Comparison of ENCODE assay signal across 15 cellular contexts in genomic region chr2:64124571-64124970, GRCh38.
"Had no signal": no experiment of that assay in that cellular context is flagged by ENCODE, and none has a peak within 500 bp of the region (broad histone marks: within the 10 kb centered on the region; RNA-seq: fewer than 3 reads in every experiment).

No MANE protein-coding gene starts in this region.

- ATAC-seq: activated T-cell treated with anti-CD3 and anti-CD28 coated beads, Interleukin-2, amount 50 U/mL, for 4 hours; gastroesophageal sphincter; naive thymus-derived CD4-positive, alpha-beta T cell had no signal

- H3K4me3 Mint-ChIP-seq: activated naive CD8-positive, alpha-beta T cell treated with anti-CD3 and anti-CD28 coated beads, Interleukin-2, amount 10 ng/mL, durations not matched to agents 7 days and 5 days; activated T-cell treated with anti-CD3 and anti-CD28 coated beads, Interleukin-2, amount 50 U/mL, for 4 hours; dendritic cell treated with granulocyte-macrophage colony-stimulating factor and Interleukin-4, amounts not matched to agents 40 ng/mL and 50 ng/mL, for 4 days had no signal

- H3K4me3 ChIP-seq: gastroesophageal sphincter, lung, sigmoid colon had no signal

- H3K27ac Mint-ChIP-seq: activated naive CD8-positive, alpha-beta T cell treated with anti-CD3 and anti-CD28 coated beads, Interleukin-2, amount 10 ng/mL, durations not matched to agents 7 days and 5 days; dendritic cell treated with granulocyte-macrophage colony-stimulating factor and Interleukin-4, amounts not matched to agents 40 ng/mL and 50 ng/mL, for 4 days had no signal

- H3K9me3 ChIP-seq: gastroesophageal sphincter, sigmoid colon had no signal

- H3K27ac ChIP-seq: gastroesophageal sphincter, parathyroid adenoma, sigmoid colon had no signal

- DNase-seq: activated CD4-positive, CD25-positive, alpha-beta regulatory T cell treated with anti-CD3 and anti-CD28 coated beads, Interleukin-2, amount 50 U/mL, for 72 hours; activated effector memory CD4-positive, alpha-beta T cell treated with anti-CD3 and anti-CD28 coated beads, Interleukin-2, amount 50 U/mL, for 16 hours; activated naive CD8-positive, alpha-beta T cell treated with anti-CD3 and anti-CD28 coated beads, Interleukin-2, amount 10 ng/mL, durations not matched to agents 7 days and 5 days; activated T-cell treated with anti-CD3 and anti-CD28 coated beads, Interleukin-2, amount 50 U/mL, for 4 hours; anterior cingulate cortex; cerebellar nuclear complex; effector memory CD4-positive, alpha-beta T cell; naive thymus-derived CD4-positive, alpha-beta T cell; sigmoid colon; stimulated activated CD4-positive, alpha-beta T cell treated with anti-CD3 and anti-CD28 coated beads, Interleukin-1b, Interleukin-23, amount 100 ng/mL, for 48 hours; T-helper 1 cell had no signal

- H3K27me3 Mint-ChIP-seq: activated naive CD8-positive, alpha-beta T cell treated with anti-CD3 and anti-CD28 coated beads, Interleukin-2, amount 10 ng/mL, durations not matched to agents 7 days and 5 days; dendritic cell treated with granulocyte-macrophage colony-stimulating factor and Interleukin-4, amounts not matched to agents 40 ng/mL and 50 ng/mL, for 4 days; naive thymus-derived CD4-positive, alpha-beta T cell had no signal

- H3K9ac ChIP-seq: parathyroid adenoma had no signal

- H2AFZ ChIP-seq: parathyroid adenoma had no signal

- H3K36me3 ChIP-seq: gastroesophageal sphincter, sigmoid colon had no signal

- H3K9me3 Mint-ChIP-seq: activated naive CD8-positive, alpha-beta T cell treated with anti-CD3 and anti-CD28 coated beads, Interleukin-2, amount 10 ng/mL, durations not matched to agents 7 days and 5 days; dendritic cell treated with granulocyte-macrophage colony-stimulating factor and Interleukin-4, amounts not matched to agents 40 ng/mL and 50 ng/mL, for 4 days; naive thymus-derived CD4-positive, alpha-beta T cell had no signal

- H3K27me3 ChIP-seq: gastroesophageal sphincter, sigmoid colon had no signal
